8 cellular contexts compared by ENCODE assay signal in the genomic region with DNA sequence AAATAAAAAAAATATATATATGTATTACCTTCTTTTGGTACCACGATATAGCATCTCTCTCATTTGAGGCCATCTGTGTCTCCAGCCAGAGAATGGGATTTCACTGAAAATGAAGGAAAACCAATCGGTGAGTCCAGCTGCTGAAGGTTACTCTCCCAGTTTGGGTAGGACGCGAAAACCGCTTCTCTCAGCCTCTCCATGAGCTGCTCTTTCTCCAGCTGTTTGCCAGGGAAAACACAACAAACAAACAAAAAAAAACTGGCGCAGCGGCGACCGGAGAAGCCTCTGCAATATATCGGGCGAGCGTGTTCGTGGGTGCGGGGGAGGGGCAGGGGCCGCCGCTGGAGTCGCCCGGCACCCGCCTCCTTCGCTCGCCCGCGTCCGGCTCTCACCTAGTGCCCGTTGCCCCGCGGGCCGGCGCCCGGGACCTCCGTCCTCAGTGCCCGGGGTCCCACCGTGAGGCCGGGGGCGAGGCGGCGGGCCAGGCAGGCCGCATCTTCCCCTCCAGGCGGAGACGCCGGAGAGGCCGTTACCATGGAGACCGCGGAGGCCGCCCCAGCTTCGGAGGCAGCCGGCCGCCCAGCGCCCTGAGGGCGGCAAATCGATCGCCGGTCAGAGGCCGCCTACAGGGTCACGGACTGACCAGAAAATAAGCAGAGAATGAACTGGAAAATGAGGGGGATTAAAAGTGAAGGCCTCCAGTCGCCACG. TPM values are rescaled to one million over a fixed set of nuclear protein-coding genes. Genes with fewer than 3 reads are reported as not detected.
DNase-seq lines count a peak whose midpoint lies in the region; ATAC-seq, FAIRE-seq and TF ChIP-seq lines count a peak whose summit lies in the region.

No MANE protein-coding gene starts in this region.

- peak overlapping the region; percentile 83 to 100 (median 96) for H3K4me3 ChIP-seq in endothelial cell of umbilical vein (replicated peaks in 1 of 3; ENCODE audit: insufficient read depth in 1 of 3, low read depth in 1 of 3, low read length in 3 of 3)
- peak overlapping the region; percentile 85 for H3K4me3 ChIP-seq in mesodermal cell (ENCODE audit: extremely low read depth, insufficient read depth, low read length, poor library complexity, severe bottlenecking)

- H3K4me1 ChIP-seq in endothelial cell of umbilical vein (ENCODE audit: control insufficient read depth, extremely low read depth, insufficient read depth, low read length) (peaks cover 22% of the 10 kb centered on the region), mesodermal cell (ENCODE audit: control insufficient read depth, insufficient read depth, low read length, poor library complexity, severe bottlenecking) (peaks cover 6% of the 10 kb centered on the region)

- peaks cover 2% of the 10 kb centered on the region for H4K20me1 ChIP-seq in endothelial cell of umbilical vein (replicated peaks; ENCODE audit: control insufficient read depth, extremely low read depth, insufficient read depth, low read length)

- 0 to 2% methylated on average over 25 to 34 of the region's 57 CpGs for WGBS in mesodermal cell (ENCODE audit: insufficient coverage in 2 of 2), 2 experiments

- H2AFZ ChIP-seq in endothelial cell of umbilical vein (ENCODE audit: low read depth, low read length) = peak overlapping the region; percentile 75

- TF ChIP-seq CTCF in endothelial cell of umbilical vein (IDR thresholded peaks at IDR 0.05; ENCODE audit: extremely low read depth in 1 of 2, insufficient read depth in 1 of 2, low read depth in 1 of 2, low read length in 2 of 2) = no peak

- no peak for TF ChIP-seq POLR2A in endothelial cell of umbilical vein (IDR thresholded peaks at IDR 0.05; ENCODE audit: low read depth, low read length)

- peaks cover 40% of the 10 kb centered on the region for H3K79me2 ChIP-seq in endothelial cell of umbilical vein (ENCODE audit: control insufficient read depth, insufficient read depth, low read length)

- peak overlapping the region; percentile 92 for H3K27ac ChIP-seq in endothelial cell of umbilical vein (ENCODE audit: insufficient read depth, low read depth, low read length)
- peak overlapping the region; percentile 98 for H3K27ac ChIP-seq in mesodermal cell (ENCODE audit: low read depth, low read length, severe bottlenecking)

- H3K36me3 ChIP-seq in endothelial cell of umbilical vein (ENCODE audit: control insufficient read depth in 2 of 2, extremely low read depth in 1 of 2, insufficient read depth in 2 of 2, low read length in 2 of 2) = peaks cover 0 to 4% of the 10 kb centered on the region in 2 experiments
- H3K36me3 ChIP-seq in mesodermal cell (ENCODE audit: control insufficient read depth, insufficient read depth, low read length) = peaks cover 28% of the 10 kb centered on the region

- H3K9me3 ChIP-seq in endothelial cell of umbilical vein (replicated peaks; ENCODE audit: control insufficient read depth, insufficient read depth, low read length) = no peaks in the 10 kb centered on the region
- H3K9me3 ChIP-seq in mesodermal cell (ENCODE audit: control insufficient read depth, low read length) = no peaks in the 10 kb centered on the region

- POLR2A ChIA-PET in endothelial cell of umbilical vein (lab: Charles Lee) = interaction anchor here (0.6 to 1.5 kb wide), 3 partner anchors 16 to 146 kb away, joined by 3 to 6 read pairs (median 3); a partner anchor contains a TSS

- intact Hi-C loops in endothelial cell of umbilical vein (cut with micrococcal nuclease) = loop anchor here (1.0 to 5.0 kb wide), 7 partner anchors 54 to 1051 kb away; a partner anchor contains a TSS

- FAIRE-seq in endothelial cell of umbilical vein (lab: Jason Lieb, UNC) = no peak

- peak; percentile 56 for ATAC-seq in GM18870 (IDR thresholded peaks at IDR 0.05; ENCODE audit: unreplicated experiment)
- peak; percentile 34 for ATAC-seq in HG03103 (IDR thresholded peaks at IDR 0.05; ENCODE audit: low read depth, unreplicated experiment)

- H3K9ac ChIP-seq in endothelial cell of umbilical vein (replicated peaks; ENCODE audit: extremely low read depth, insufficient read depth, low read length) = peak overlapping the region; percentile 98

- peak overlapping the region; percentile 100 for H3K4me2 ChIP-seq in endothelial cell of umbilical vein (ENCODE audit: insufficient read depth, low read length)

- BruUV-seq in endothelial cell of umbilical vein (replicated peaks; lab: Mats Ljungman, UMichigan) = TSS peak; percentile 30

- H3K27me3 ChIP-seq in endothelial cell of umbilical vein (ENCODE audit: control insufficient read depth in 2 of 2, insufficient read depth in 2 of 2, low read length in 2 of 2) = no peaks in the 10 kb centered on the region

- dilution Hi-C loops in endothelial cell of umbilical vein (cut with MboI; ENCODE audit: extremely low pct_ligation_motif_present, low sequenced_read_pairs) = no loop called here

- CTCF ChIA-PET in endothelial cell of umbilical vein (lab: Charles Lee) = interaction anchor here (0.6 to 1.6 kb wide), 6 partner anchors 43 to 686 kb away, joined by 3 to 4 read pairs (median 3); a partner anchor contains a TSS

- peak; percentile 44 to 47 for DNase-seq in AML-193 (lab: John Stamatoyannopoulos, UW)
- DNase-seq in NCI-H748 (lab: John Stamatoyannopoulos, UW; ENCODE audit: unreplicated experiment) = peak; percentile 86
- peak; percentile 4 for DNase-seq in activated CD8-positive, alpha-beta memory T cell treated with anti-CD3 and anti-CD28 coated beads, Interleukin-2, amount 50 U/mL, for 24 hours (ENCODE audit: extremely low read depth)
- peak; percentile 70 for DNase-seq in endothelial cell of umbilical vein (ENCODE audit: low read depth, low spot score)
- peak; percentile 13 to 24 for DNase-seq in stimulated activated CD8-positive, alpha-beta memory T cell treated with anti-CD3 and anti-CD28 coated beads, Interleukin-4, amount 100 ng/mL, for 1 hour (ENCODE audit: low read depth in 2 of 2, low spot score in 1 of 2)

- no peaks in the 10 kb centered on the region for H3K9me1 ChIP-seq in endothelial cell of umbilical vein (replicated peaks; ENCODE audit: control insufficient read depth, extremely low read depth, insufficient read depth, low read length)

TF ChIP-seq in endothelial cell of umbilical vein, 7 proteins besides CTCF, POLR2A, EP300 and RAD21:
- TF ChIP-seq JUN (IDR thresholded peaks at IDR 0.05; ENCODE audit: borderline replicate concordance, insufficient read depth, insufficient read length, low read depth) = no peak
- TF ChIP-seq FOS (IDR thresholded peaks at IDR 0.05; ENCODE audit: borderline replicate concordance, insufficient read depth, low read length) = no peak
- no peak for TF ChIP-seq MYC (IDR thresholded peaks at IDR 0.05; ENCODE audit: low read depth, low read length)
- TF ChIP-seq EZH2 (IDR thresholded peaks at IDR 0.05; ENCODE audit: borderline replicate concordance, low read depth, low read length, severe bottlenecking) = no peak
- TF ChIP-seq GATA2 (IDR thresholded peaks at IDR 0.05; ENCODE audit: insufficient read depth, insufficient read length, low read depth, low read length) = no peak
- no peak for TF ChIP-seq POLR2AphosphoS5 (IDR thresholded peaks at IDR 0.05; ENCODE audit: insufficient read depth, low read depth, low read length)
- TF ChIP-seq, protein P1, sequence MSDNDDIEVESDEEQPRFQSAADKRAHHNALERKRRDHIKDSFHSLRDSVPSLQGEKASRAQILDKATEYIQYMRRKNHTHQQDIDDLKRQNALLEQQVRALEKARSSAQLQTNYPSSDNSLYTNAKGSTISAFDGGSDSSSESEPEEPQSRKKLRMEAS (IDR thresholded peaks at IDR 0.05; ENCODE audit: insufficient read depth, insufficient read length) = no peak

RNA-seq across cellular contexts. Expression of a gene that starts 0.5 kb away (rescaled TPM):
- total RNA-seq in endothelial cell of umbilical vein = 62.6 and 68.7 TPM in 2 replicates
- 20.3 and 26.3 TPM in 2 replicates for polyA plus RNA-seq in endothelial cell of umbilical vein
- polyA plus RNA-seq in endothelial cell of umbilical vein (2011; cell fraction: cytosol; rRNA removed) = 20.3 and 21.4 TPM in 2 replicates
- polyA plus RNA-seq in endothelial cell of umbilical vein (2011; cell fraction: nucleus; rRNA removed) = 33.4 and 45.5 TPM in 2 replicates
- 31.9 and 51.6 TPM in 2 replicates for polyA plus RNA-seq in endothelial cell of umbilical vein (2012)
- 42.6 and 45.2 TPM in 2 replicates for polyA minus RNA-seq in endothelial cell of umbilical vein
- polyA minus RNA-seq in endothelial cell of umbilical vein (2011; cell fraction: cytosol; rRNA and poly(A)+ RNA removed) = 13.9 TPM
- polyA minus RNA-seq in endothelial cell of umbilical vein (2011; cell fraction: nucleus; rRNA and poly(A)+ RNA removed) = 71.7 and 75.0 TPM in 2 replicates
- 40.1 TPM for polyA plus RNA-seq in mesodermal cell (2013, experiment 1 of 2)
- 40.1 TPM for polyA plus RNA-seq in mesodermal cell (2013, experiment 2 of 2)

RNA-seq across cellular contexts. Expression of a gene that starts 53.5 kb away (rescaled TPM):
- total RNA-seq in endothelial cell of umbilical vein = 10.8 and 13.4 TPM in 2 replicates
- 3.5 and 4.0 TPM in 2 replicates for polyA plus RNA-seq in endothelial cell of umbilical vein
- 3.9 and 4.3 TPM in 2 replicates for polyA plus RNA-seq in endothelial cell of umbilical vein (2011; cell fraction: cytosol; rRNA removed)
- polyA plus RNA-seq in endothelial cell of umbilical vein (2011; cell fraction: nucleus; rRNA removed) = 8.4 and 10.5 TPM in 2 replicates
- polyA plus RNA-seq in endothelial cell of umbilical vein (2012) = 6.1 and 7.7 TPM in 2 replicates
- 10.4 and 15.9 TPM in 2 replicates for polyA minus RNA-seq in endothelial cell of umbilical vein
- 12.6 TPM for polyA minus RNA-seq in endothelial cell of umbilical vein (2011; cell fraction: cytosol; rRNA and poly(A)+ RNA removed)
- 12.1 and 15.1 TPM in 2 replicates for polyA minus RNA-seq in endothelial cell of umbilical vein (2011; cell fraction: nucleus; rRNA and poly(A)+ RNA removed)
- polyA plus RNA-seq in mesodermal cell (2013, experiment 1 of 2) = 11.4 TPM
- 11.5 TPM for polyA plus RNA-seq in mesodermal cell (2013, experiment 2 of 2)

Comparison
In these comparisons a context has a peak if more than half of its experiments do, and no peak if none do; other contexts are left out.
1. Peak in every context shown above with its lines: DNase-seq, ATAC-seq, H3K4me3 ChIP-seq and H3K27ac ChIP-seq.
2. DNase-seq: peak in every context shown above with its lines; median percentile 86 in NCI-H748; 70 in endothelial cell of umbilical vein; 46 in AML-193; 18 in stimulated activated CD8-positive, alpha-beta memory T cell treated with anti-CD3 and anti-CD28 coated beads, Interleukin-4, amount 100 ng/mL, for 1 hour; 4 in activated CD8-positive, alpha-beta memory T cell treated with anti-CD3 and anti-CD28 coated beads, Interleukin-2, amount 50 U/mL, for 24 hours.